Comparison of ENCODE assay signal across 8 cellular contexts in genomic region chr9:121700165-121700830, GRCh38. TPM values are rescaled to one million over a fixed set of nuclear protein-coding genes. Genes with fewer than 3 reads are reported as not detected.
A peak's percentile ranks its signal among the peaks of the same experiment; 100 is the strongest.
DNase-seq lines count a peak whose midpoint lies in the region; ATAC-seq, FAIRE-seq and TF ChIP-seq lines count a peak whose summit lies in the region.

No MANE protein-coding gene starts in this region.

- H3K4me1 Mint-ChIP-seq in activated CD8-positive, alpha-beta memory T cell treated with anti-CD3 and anti-CD28 coated beads, Interleukin-2, amount 10 ng/mL, durations not matched to agents 7 days and 5 days: peaks cover 18% of the 10 kb centered on the region

- H4K20me1 ChIP-seq in KMS-11 (ENCODE audit: insufficient read depth): no peaks in the 10 kb centered on the region

- 0 out of 2 replicates have a peak, but pooled peaks have one; percentile 26 for TF ChIP-seq CTCF in KMS-11 (conservative IDR thresholded peaks at IDR 0.05; ENCODE audit: low read depth, low read length)
- peak; percentile 52 for TF ChIP-seq CTCF in cardiac muscle cell (IDR thresholded peaks at IDR 0.05; ENCODE audit: low read depth, low read length)
- peak; percentile 15 to 31 (median 27) for TF ChIP-seq CTCF in pancreas (IDR thresholded peaks at IDR 0.05)

- no peak overlapping the region for H3K4me3 ChIP-seq in KMS-11 (IDR thresholded peaks at IDR 0.05; ENCODE audit: insufficient read depth, low read depth, low read length)
- no peak overlapping the region for H3K4me3 ChIP-seq in cardiac muscle cell
- H3K4me3 ChIP-seq in pancreas: peak overlapping the region; percentile 29 to 66 (median 53)

- H3K79me2 ChIP-seq in KMS-11 (ENCODE audit: insufficient read depth, low read depth): no peaks in the 10 kb centered on the region

- DNase-seq in ELF-1 (ENCODE audit: low read depth, low spot score) (peak; percentile 59), cardiac muscle cell (ENCODE audit: low read depth in 1 of 2, low spot score in 1 of 2) (peak; percentile 26 to 43), pancreas (peak; percentile 80 to 93 (median 86)), GM19238 (ENCODE audit: insufficient read length, low spot score) (no peak)
- DNase-seq in activated CD8-positive, alpha-beta memory T cell treated with anti-CD3 and anti-CD28 coated beads, Interleukin-2, amount 10 ng/mL, durations not matched to agents 7 days and 5 days: peak; percentile 43

- no peak overlapping the region for H3K27ac Mint-ChIP-seq in activated CD8-positive, alpha-beta memory T cell treated with anti-CD3 and anti-CD28 coated beads, Interleukin-2, amount 10 ng/mL, durations not matched to agents 7 days and 5 days

- H3K36me3 Mint-ChIP-seq in activated CD8-positive, alpha-beta memory T cell treated with anti-CD3 and anti-CD28 coated beads, Interleukin-2, amount 10 ng/mL, durations not matched to agents 7 days and 5 days: no peaks in the 10 kb centered on the region

- H3K27me3 ChIP-seq in KMS-11 (ENCODE audit: insufficient read depth, low read depth) (no peaks in the 10 kb centered on the region), cardiac muscle cell (no peaks in the 10 kb centered on the region), pancreas (no peaks in the 10 kb centered on the region)

- H3K9me3 ChIP-seq in cardiac muscle cell (ENCODE audit: low read depth) (no peaks in the 10 kb centered on the region), pancreas (no peaks in the 10 kb centered on the region)

- peak overlapping the region; percentile 89 for H3K4me2 ChIP-seq in KMS-11

- H3K27ac ChIP-seq in KMS-11: no peak overlapping the region
- H3K27ac ChIP-seq in cardiac muscle cell: no peak overlapping the region
- peak overlapping the region in 3 of 4 donors; percentile 58 to 81 (median 77) for H3K27ac ChIP-seq in pancreas

- no peak overlapping the region for H3K4me3 Mint-ChIP-seq in activated CD8-positive, alpha-beta memory T cell treated with anti-CD3 and anti-CD28 coated beads, Interleukin-2, amount 10 ng/mL, durations not matched to agents 7 days and 5 days

- H3K9me3 Mint-ChIP-seq in activated CD8-positive, alpha-beta memory T cell treated with anti-CD3 and anti-CD28 coated beads, Interleukin-2, amount 10 ng/mL, durations not matched to agents 7 days and 5 days (ENCODE audit: low read depth): no peaks in the 10 kb centered on the region

- H3K36me3 ChIP-seq in KMS-11 (ENCODE audit: insufficient read depth) (no peaks in the 10 kb centered on the region), cardiac muscle cell (no peaks in the 10 kb centered on the region), pancreas (no peaks in the 10 kb centered on the region)

- H3K27me3 Mint-ChIP-seq in activated CD8-positive, alpha-beta memory T cell treated with anti-CD3 and anti-CD28 coated beads, Interleukin-2, amount 10 ng/mL, durations not matched to agents 7 days and 5 days: peaks cover 73% of the 10 kb centered on the region

- H3K4me1 ChIP-seq in KMS-11 (ENCODE audit: low read depth, poor library complexity, severe bottlenecking) (no peaks in the 10 kb centered on the region), cardiac muscle cell (ENCODE audit: low read depth) (peaks cover 7% of the 10 kb centered on the region), pancreas (peaks cover 0 to 15% (median 12%) of the 10 kb centered on the region in 3 donors)

- intact Hi-C loops in pancreas (cut with DNase I): no loop called here

- CTCF ChIA-PET in activated CD8-positive, alpha-beta memory T cell treated with anti-CD3 and anti-CD28 coated beads, Interleukin-2, amount 10 ng/mL, durations not matched to agents 7 days and 5 days (lab: Charles Lee): interaction anchor here (1.1 to 1.4 kb wide), 3 partner anchors 11 to 40 kb away, joined by 3 to 5 read pairs (median 4); no protein-coding TSS in a partner anchor

- peak overlapping the region; percentile 46; the same call in 1 of the 2 replicates for H3K9ac ChIP-seq in KMS-11

- no peak for FAIRE-seq in pancreas (lab: Jason Lieb, UNC)

- ATAC-seq in activated CD8-positive, alpha-beta memory T cell treated with anti-CD3 and anti-CD28 coated beads, Interleukin-2, amount 10 ng/mL, durations not matched to agents 7 days and 5 days: peak; percentile 26
- ATAC-seq in pancreas (peak; percentile 88 to 92 (median 90)), HG03039 (IDR thresholded peaks at IDR 0.05; ENCODE audit: unreplicated experiment) (no peak), GM18519 (IDR thresholded peaks at IDR 0.05; ENCODE audit: low FRiP score, unreplicated experiment) (no peak)

- peak overlapping the region; percentile 81; the same call in 1 of the 2 replicates for H2AFZ ChIP-seq in KMS-11 (ENCODE audit: low read depth)

- WGBS in pancreas, 2 donors: 37 to 38% methylated on average over 18 to 20 of the region's 20 CpGs

RNA-seq across cellular contexts. Expression of gene DAB2IP, which starts 48.9 kb away (rescaled TPM):
- total RNA-seq in activated CD8-positive, alpha-beta memory T cell treated with anti-CD3 and anti-CD28 coated beads, Interleukin-2, amount 10 ng/mL, durations not matched to agents 7 days and 5 days: under 1 TPM; 0.07 to 0.18 TPM
- total RNA-seq in cardiac muscle cell: 105 TPM in 2 replicates
- polyA plus RNA-seq in cardiac muscle cell: 25.7 and 31.7 TPM in 2 replicates
- total RNA-seq in pancreas: 10 to 100 TPM; 19.8 to 52.1 (median 25.3) TPM
- 10 to 100 TPM; 14.7 to 27.9 TPM for polyA plus RNA-seq in pancreas

Comparison
In these comparisons a context has a peak if more than half of its experiments do, and no peak if none do; other contexts are left out.
1. H3K27ac ChIP-seq: peak in pancreas (3 of 4); none in KMS-11 (single experiment) and cardiac muscle cell (single experiment).
2. H3K4me3 ChIP-seq: peak in pancreas (4 of 4); none in KMS-11 (single experiment) and cardiac muscle cell (single experiment).
3. ATAC-seq: peak in activated CD8-positive, alpha-beta memory T cell treated with anti-CD3 and anti-CD28 coated beads, Interleukin-2, amount 10 ng/mL, durations not matched to agents 7 days and 5 days (single experiment) and pancreas (4 of 4); none in HG03039 (single experiment) and GM18519 (single experiment).
4. RNA of gene DAB2IP, which starts 48.9 kb away (total RNA-seq): 105 TPM in cardiac muscle cell and 19.8 to 52.1 TPM in pancreas; 0.07 to 0.18 TPM in activated CD8-positive, alpha-beta memory T cell treated with anti-CD3 and anti-CD28 coated beads, Interleukin-2, amount 10 ng/mL, durations not matched to agents 7 days and 5 days; every median in the first group is over 10 times any median in the second.
5. Peak in every context shown above with its lines, with median percentiles within 50 percentile points of each other: CTCF ChIP-seq.